Comparison of ENCODE assay signal across 18 cellular contexts in genomic region chr4:181281451-181281850, GRCh38.
"Had no signal": no experiment of that assay in that cellular context is flagged by ENCODE, and none has a peak within 500 bp of the region (broad histone marks: within the 10 kb centered on the region; RNA-seq: fewer than 3 reads in every experiment).

No MANE protein-coding gene starts in this region.

- H3K4me3 ChIP-seq: gastrocnemius medialis, mucosa of descending colon had no signal

- H3K9me3 Mint-ChIP-seq: T-helper 2 cell treated with Interferon-gamma antibody and Interleukin-4, amounts not matched to agents 5 μg/mL and 100 μg/mL, for 36 hours had no signal

- H3K36me3 Mint-ChIP-seq: activated naive CD4-positive, alpha-beta T cell treated with anti-CD3 and anti-CD28 coated beads, Interleukin-2, amount 50 U/mL, for 72 hours; naive thymus-derived CD4-positive, alpha-beta T cell had no signal

- H3K4me1 ChIP-seq: gastrocnemius medialis had no signal

- H3K36me3 ChIP-seq: brain microvascular endothelial cell, gastrocnemius medialis had no signal

- H3K27me3 ChIP-seq: brain microvascular endothelial cell, gastrocnemius medialis had no signal

- DNase-seq: activated CD4-positive, alpha-beta T cell treated with anti-CD3 and anti-CD28 coated beads, Interleukin-2, amount 10 ng/mL, durations not matched to agents 24 days and 14 days; activated CD4-positive, CD25-positive, alpha-beta regulatory T cell; activated CD8-positive, alpha-beta memory T cell treated with anti-CD3 and anti-CD28 coated beads, Interleukin-2, amount 50 U/mL, for 4 hours; activated CD8-positive, alpha-beta T cell treated with anti-CD3 and anti-CD28 coated beads, Interleukin-2, amount 10 ng/mL, durations not matched to agents 7 days and 5 days; activated effector memory CD4-positive, alpha-beta T cell treated with anti-CD3 and anti-CD28 coated beads, Interleukin-2, amount 50 U/mL, for 16 hours; activated T-cell treated with anti-CD3 and anti-CD28 coated beads, Interleukin-2, amount 50 U/mL, for 48 hours; brain microvascular endothelial cell; gastrocnemius medialis; mucosa of descending colon; naive thymus-derived CD4-positive, alpha-beta T cell; stimulated activated CD4-positive, alpha-beta T cell treated with anti-CD3 and anti-CD28 coated beads, Interleukin-15, amount 100 ng/mL, for 24 hours; stimulated activated CD4-positive, alpha-beta T cell treated with anti-CD3 and anti-CD28 coated beads, Interleukin-4, amount 100 ng/mL, for 4 hours; stimulated activated CD8-positive, alpha-beta memory T cell treated with anti-CD3 and anti-CD28 coated beads, Interleukin-4, amount 100 ng/mL, for 48 hours; stimulated activated naive CD4-positive, alpha-beta T cell treated with Interleukin-2 at 50 U/mL for 16 hours had no signal

- H3K27ac Mint-ChIP-seq: activated CD4-positive, alpha-beta T cell treated with anti-CD3 and anti-CD28 coated beads, Interleukin-2, amount 10 ng/mL, durations not matched to agents 24 days and 14 days; activated CD8-positive, alpha-beta T cell treated with anti-CD3 and anti-CD28 coated beads, Interleukin-2, amount 10 ng/mL, durations not matched to agents 7 days and 5 days; activated naive CD4-positive, alpha-beta T cell treated with anti-CD3 and anti-CD28 coated beads, Interleukin-2, amount 50 U/mL, for 72 hours; naive thymus-derived CD4-positive, alpha-beta T cell; T-helper 2 cell treated with Interferon-gamma antibody and Interleukin-4, amounts not matched to agents 5 μg/mL and 100 μg/mL, for 36 hours had no signal

- ATAC-seq: activated CD8-positive, alpha-beta T cell treated with anti-CD3 and anti-CD28 coated beads, Interleukin-2, amount 10 ng/mL, durations not matched to agents 7 days and 5 days; activated naive CD4-positive, alpha-beta T cell treated with anti-CD3 and anti-CD28 coated beads, Interleukin-2, amount 50 U/mL, for 72 hours; gastrocnemius medialis; left lobe of liver; mucosa of descending colon; naive thymus-derived CD4-positive, alpha-beta T cell had no signal

- H3K27ac ChIP-seq: brain microvascular endothelial cell, epithelial cell of prostate, gastrocnemius medialis had no signal

- H3K4me3 Mint-ChIP-seq: activated CD4-positive, alpha-beta T cell treated with anti-CD3 and anti-CD28 coated beads, Interleukin-2, amount 10 ng/mL, durations not matched to agents 24 days and 14 days; activated CD8-positive, alpha-beta T cell treated with anti-CD3 and anti-CD28 coated beads, Interleukin-2, amount 10 ng/mL, durations not matched to agents 7 days and 5 days; naive thymus-derived CD4-positive, alpha-beta T cell; T-helper 2 cell treated with Interferon-gamma antibody and Interleukin-4, amounts not matched to agents 5 μg/mL and 100 μg/mL, for 36 hours had no signal

- H3K4me1 Mint-ChIP-seq: activated CD4-positive, alpha-beta T cell treated with anti-CD3 and anti-CD28 coated beads, Interleukin-2, amount 10 ng/mL, durations not matched to agents 24 days and 14 days; naive thymus-derived CD4-positive, alpha-beta T cell had no signal

- H3K27me3 Mint-ChIP-seq: activated CD4-positive, alpha-beta T cell treated with anti-CD3 and anti-CD28 coated beads, Interleukin-2, amount 10 ng/mL, durations not matched to agents 24 days and 14 days; naive thymus-derived CD4-positive, alpha-beta T cell had no signal
